Comparison of ENCODE assay signal across 19 cellular contexts in the genomic region with DNA sequence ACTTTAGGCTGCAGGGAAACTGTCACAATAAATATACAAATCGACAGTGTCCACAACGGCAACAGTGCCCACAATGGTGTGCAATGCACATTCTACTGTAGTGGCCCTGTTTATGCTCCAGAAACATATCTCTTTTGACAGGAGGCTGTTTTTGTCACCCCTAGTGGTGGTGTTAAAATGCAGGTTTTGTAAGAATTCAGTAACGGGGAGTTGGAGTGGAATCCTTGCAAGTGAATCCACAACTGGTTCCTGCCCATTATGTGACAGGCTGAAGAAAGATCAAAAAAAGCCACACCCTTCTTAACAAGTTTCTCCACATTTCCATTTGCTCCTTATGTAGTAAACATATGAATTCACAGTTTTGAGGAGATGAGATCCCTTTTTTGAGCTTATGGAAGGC. TPM values are rescaled to one million over a fixed set of nuclear protein-coding genes. Genes with fewer than 3 reads are reported as not detected.
A peak's percentile ranks its signal among the peaks of the same experiment; 100 is the strongest.
DNase-seq lines count a peak whose midpoint lies in the region; ATAC-seq and TF ChIP-seq lines count a peak whose summit lies in the region.
"Had no signal": no experiment of that assay in that cellular context is flagged by ENCODE, and none has a peak within 500 bp of the region (broad histone marks: within the 10 kb centered on the region; RNA-seq: fewer than 3 reads in every experiment).

No MANE protein-coding gene starts in this region.

- no peaks in the 10 kb centered on the region for H3F3A ChIP-seq in PC-9 (ENCODE audit: insufficient read depth, low read depth)

- POLR2A ChIA-PET in PC-9 (lab: Charles Lee; ENCODE audit: unreplicated experiment), result no interaction called here

- no peaks in the 10 kb centered on the region for H3K4me1 ChIP-seq in PC-9 (replicated peaks; ENCODE audit: insufficient read depth)
- H3K4me1 ChIP-seq: prostate gland had no signal

- no peaks in the 10 kb centered on the region for H3K9me3 Mint-ChIP-seq in HFFc6
- H3K9me3 Mint-ChIP-seq: memory B cell, natural killer cell had no signal

- ATAC-seq in HG02981 (IDR thresholded peaks at IDR 0.05; ENCODE audit: unreplicated experiment), result no peak
- ATAC-seq: natural killer cell had no signal

- H3K27me3 ChIP-seq in GM06990 (replicated peaks; ENCODE audit: control insufficient read depth, insufficient read depth, low read length) (no peaks in the 10 kb centered on the region; the same call in none of the 2 replicates), PC-9 (ENCODE audit: insufficient read depth, low read depth) (peaks cover 79% of the 10 kb centered on the region)
- H3K27me3 ChIP-seq: hepatocyte, MG63 had no signal

- H3K36me3 ChIP-seq in GM06990 (ENCODE audit: control insufficient read depth, insufficient read depth, low read length) (no peaks in the 10 kb centered on the region), PC-9 (ENCODE audit: low read depth) (no peaks in the 10 kb centered on the region)
- H3K36me3 ChIP-seq: prostate gland had no signal

- BruUV-seq in PC-9 (replicated peaks; lab: Mats Ljungman, UMichigan), result no TSS peak

- intact Hi-C loops in PC-9 (cut with micrococcal nuclease; ENCODE audit: unreplicated experiment), result no loop called here

- no peaks in the 10 kb centered on the region for H3K36me3 Mint-ChIP-seq in HFFc6 (ENCODE audit: low read depth)
- H3K36me3 Mint-ChIP-seq: memory B cell, natural killer cell had no signal

- no peaks in the 10 kb centered on the region for H4K20me1 ChIP-seq in PC-9 (ENCODE audit: insufficient read depth)

- TF ChIP-seq CTCF in GM06990 (IDR thresholded peaks at IDR 0.05; ENCODE audit: insufficient read depth, low read length, poor library complexity, severe bottlenecking) (peak; percentile 31), HFFc6 (IDR thresholded peaks at IDR 0.05) (peak; percentile 50), foreskin fibroblast (IDR thresholded peaks at IDR 0.05; ENCODE audit: low read depth, low read length) (peak; percentile 3), PC-9 (conservative IDR thresholded peaks at IDR 0.05) (no peak; the same call in 1 of the 2 replicates)

- no peaks in the 10 kb centered on the region for H3K9me3 ChIP-seq in PC-9 (ENCODE audit: insufficient read depth, low read depth)
- H3K9me3 ChIP-seq: MG63, prostate gland had no signal

- no peaks in the 10 kb centered on the region for H3K79me2 ChIP-seq in PC-9 (ENCODE audit: low read depth)
- H3K79me2 ChIP-seq: hepatocyte had no signal

- no peak overlapping the region for H2AFZ ChIP-seq in PC-9
- H2AFZ ChIP-seq: hepatocyte had no signal

- no peak overlapping the region for H3K27ac Mint-ChIP-seq in HFFc6
- H3K27ac Mint-ChIP-seq: memory B cell, natural killer cell had no signal

- H3K9me2 ChIP-seq in PC-9 (ENCODE audit: insufficient read depth), result no peaks in the 10 kb centered on the region

- no peak for DNase-seq in GM06990 (ENCODE audit: extremely low read depth, insufficient read length)
- DNase-seq in HFFc6, result no peak
- DNase-seq in SK-MEL-5 (ENCODE audit: low read depth, low spot score), result peak; percentile 14
- DNase-seq in foreskin fibroblast, result peak in 1 of 2 donors; percentile 9
- no peak for DNase-seq in NCI-H510A treated with DMSO at 0.1 percent for 48 hours (lab: John Stamatoyannopoulos, UW)
- no peak for DNase-seq in NCI-H2081 (lab: John Stamatoyannopoulos, UW)
- DNase-seq in PC-9, result no peak
- DNase-seq: central memory CD4-positive, alpha-beta T cell; effector CD8-positive, alpha-beta T cell; kidney; MG63; natural killer cell; NCI-H2029; NCI-H524 treated with DMSO at 0.1 percent for 48 hours; stimulated activated CD4-positive, alpha-beta T cell treated with anti-CD3 and anti-CD28 coated beads, Interleukin-4, amount 100 ng/mL, for 4 hours had no signal

- no peak overlapping the region for H3K4me2 ChIP-seq in PC-9
- H3K4me2 ChIP-seq: hepatocyte had no signal

- H3K4me1 Mint-ChIP-seq in HFFc6 (ENCODE audit: low read depth), result no peaks in the 10 kb centered on the region
- H3K4me1 Mint-ChIP-seq: memory B cell, natural killer cell had no signal

- in situ Hi-C loops in SK-MEL-5 (cut with HindIII; ENCODE audit: low pct_unique_long_range_greater_than_20kb, low sequenced_read_pairs), result no loop called here

- H3K4me3 ChIP-seq in GM06990 (replicated peaks; ENCODE audit: low read depth, low read length) (no peak overlapping the region), foreskin fibroblast (ENCODE audit: low read depth in 1 of 2, low read length in 2 of 2) (no peak overlapping the region), PC-9 (no peak overlapping the region)
- H3K4me3 ChIP-seq: hepatocyte, MG63, prostate gland had no signal

- H3K4me3 Mint-ChIP-seq in HFFc6, result no peak overlapping the region
- H3K4me3 Mint-ChIP-seq: memory B cell, natural killer cell had no signal

- CTCF ChIA-PET in PC-9 (lab: Charles Lee), result no interaction called here

- H3K27ac ChIP-seq in PC-9, result no peak overlapping the region
- H3K27ac ChIP-seq: hepatocyte, prostate gland had no signal

- H3K27me3 Mint-ChIP-seq in HFFc6 (ENCODE audit: insufficient read depth), result peaks cover 2% of the 10 kb centered on the region

RNA-seq across cellular contexts. Expression of a gene that starts 58.5 kb away (rescaled TPM):
- 1 to 10 TPM in 2 of 6 experiments, under 1 TPM in 4; 0.14 to 2.0 (median 0.49) TPM for total RNA-seq in HFFc6 (2021; fragmentation: NEBNext Ultra II Directional; extraction: Animal tissue kit (Norgen Biotek cat#: 25700))
- total RNA-seq in SK-MEL-5 (2014; rRNA removed; shearing (Covaris generic)), result 4.1 and 5.2 TPM in 2 replicates
- polyA plus RNA-seq in SK-MEL-5 (2015; cell fraction: cytosol; rRNA removed), result 4.5 and 5.8 TPM in 2 replicates
- 8.6 and 10.0 TPM in 2 replicates for polyA plus RNA-seq in SK-MEL-5 (2015; cell fraction: nucleus; rRNA removed)
- 1.7 and 3.2 TPM in 2 replicates for total RNA-seq in PC-9 (2021)
